In genomic region chr1:201999625-202000238, GRCh38 we compare ENCODE assay signal across 1 cellular context.
TF ChIP-seq lines count a peak whose summit lies in the region.

No MANE protein-coding gene starts in this region.

TF ChIP-seq in HepG2, 621 proteins besides CTCF, POLR2A, EP300 and RAD21:
- no peak for TF ChIP-seq RELA (CRISPR knock-in tag; IDR thresholded peaks at IDR 0.05)
- peak; percentile 25 for TF ChIP-seq AGO2 (optimal IDR thresholded peaks at IDR 0.05; ENCODE audit: low read depth, low read length)
- no peak for TF ChIP-seq LCORL (IDR thresholded peaks at IDR 0.05)
- 0 out of 2 replicates have a peak, but pooled peaks have one; percentile 27 for TF ChIP-seq LCORL (CRISPR knock-in tag; IDR thresholded peaks at IDR 0.05)
- no peak for TF ChIP-seq JDP2 (CRISPR knock-in tag; IDR thresholded peaks at IDR 0.05; ENCODE audit: borderline replicate concordance)
- peak; percentile 86 for TF ChIP-seq XRCC5 (optimal IDR thresholded peaks at IDR 0.05; ENCODE audit: low read length)
- no peak for TF ChIP-seq SIX4 (CRISPR knock-in tag; IDR thresholded peaks at IDR 0.05)
- TF ChIP-seq RBFOX2 (IDR thresholded peaks at IDR 0.05; ENCODE audit: low read depth, low read length), result 0 out of 2 replicates have a peak, but pooled peaks have one; percentile 20
- TF ChIP-seq HNRNPK (IDR thresholded peaks at IDR 0.05; ENCODE audit: low read depth, low read length, poor library complexity, severe bottlenecking), result no peak
- TF ChIP-seq ZNF687 (CRISPR knock-in tag; IDR thresholded peaks at IDR 0.05), result peak; percentile 21; the same call in 1 of the 2 replicates
- 0 out of 2 replicates have a peak, but pooled peaks have one; percentile 25 for TF ChIP-seq GATAD2A (CRISPR knock-in tag; IDR thresholded peaks at IDR 0.05)
- no peak for TF ChIP-seq MYC (CRISPR knock-in tag; IDR thresholded peaks at IDR 0.05; ENCODE audit: borderline replicate concordance)
- no peak for TF ChIP-seq SSRP1 (CRISPR knock-in tag; IDR thresholded peaks at IDR 0.05)
- TF ChIP-seq XBP1 (CRISPR knock-in tag; IDR thresholded peaks at IDR 0.05), result no peak
- TF ChIP-seq RBM22 (optimal IDR thresholded peaks at IDR 0.05; ENCODE audit: low read length), result peak; percentile 59
- no peak for TF ChIP-seq ZBTB2 (CRISPR knock-in tag; IDR thresholded peaks at IDR 0.05; ENCODE audit: low read depth)
- no peak for TF ChIP-seq PCBP1 (IDR thresholded peaks at IDR 0.05; ENCODE audit: borderline replicate concordance, low read depth, low read length)
- no peak for TF ChIP-seq ZNF256 (CRISPR knock-in tag; conservative IDR thresholded peaks at IDR 0.05)
- TF ChIP-seq IRF2 (CRISPR knock-in tag; IDR thresholded peaks at IDR 0.05), result peak; percentile 54
- TF ChIP-seq THRA (CRISPR knock-in tag; IDR thresholded peaks at IDR 0.05; ENCODE audit: borderline replicate concordance), result peak; percentile 66; the same call in 1 of the 2 replicates
- no peak for TF ChIP-seq BRCA1 (CRISPR knock-in tag; IDR thresholded peaks at IDR 0.05)
- peak; percentile 22; the same call in 1 of the 2 replicates for TF ChIP-seq RXRB (CRISPR knock-in tag; IDR thresholded peaks at IDR 0.05; ENCODE audit: borderline replicate concordance)
- TF ChIP-seq MAF1 (CRISPR knock-in tag; IDR thresholded peaks at IDR 0.05; ENCODE audit: borderline replicate concordance), result no peak
- TF ChIP-seq RNF219 (CRISPR knock-in tag; IDR thresholded peaks at IDR 0.05), result no peak
- TF ChIP-seq ZNF556 (CRISPR knock-in tag; IDR thresholded peaks at IDR 0.05; ENCODE audit: borderline replicate concordance), result no peak
- TF ChIP-seq ZBTB38 (CRISPR knock-in tag; IDR thresholded peaks at IDR 0.05), result 0 out of 2 replicates have a peak, but pooled peaks have one; percentile 28
- TF ChIP-seq ATF6 (CRISPR knock-in tag; conservative IDR thresholded peaks at IDR 0.05), result no peak
- no peak for TF ChIP-seq KLF13 (CRISPR knock-in tag; IDR thresholded peaks at IDR 0.05)
- peak; percentile 85 for TF ChIP-seq SMC3 (IDR thresholded peaks at IDR 0.05; ENCODE audit: low read length)
- no peak for TF ChIP-seq HIC2 (CRISPR knock-in tag; IDR thresholded peaks at IDR 0.05; ENCODE audit: low read depth)
- TF ChIP-seq KMT2B (CRISPR knock-in tag; IDR thresholded peaks at IDR 0.05), result no peak
- TF ChIP-seq ZNF251 (CRISPR knock-in tag; IDR thresholded peaks at IDR 0.05), result no peak
- TF ChIP-seq ERF (CRISPR knock-in tag; IDR thresholded peaks at IDR 0.05), result 0 out of 2 replicates have a peak, but pooled peaks have one; percentile 54
- TF ChIP-seq KDM4B (CRISPR knock-in tag; IDR thresholded peaks at IDR 0.05), result no peak
- peak; percentile 80 for TF ChIP-seq STAG1 (CRISPR knock-in tag; IDR thresholded peaks at IDR 0.05)
- TF ChIP-seq PHB2 (IDR thresholded peaks at IDR 0.05; ENCODE audit: partially characterized antibody), result no peak
- TF ChIP-seq THAP11 (CRISPR knock-in tag; IDR thresholded peaks at IDR 0.05), result peak; percentile 17; the same call in 1 of the 2 replicates
TF ChIP-seq in HepG2: peak in this region for 15.
